31 cellular contexts compared by ENCODE assay signal in genomic region chr5:2744485-2744884, GRCh38. TPM values are rescaled to one million over a fixed set of nuclear protein-coding genes. Genes with fewer than 3 reads are reported as not detected.
DNase-seq lines count a peak whose midpoint lies in the region; ATAC-seq, FAIRE-seq and TF ChIP-seq lines count a peak whose summit lies in the region.
"Had no signal": no experiment of that assay in that cellular context is flagged by ENCODE, and none has a peak within 500 bp of the region (broad histone marks: within the 10 kb centered on the region; RNA-seq: fewer than 3 reads in every experiment).

No MANE protein-coding gene starts in this region.

- ATAC-seq in foreskin keratinocyte (no peak), GM19452 (IDR thresholded peaks at IDR 0.05; ENCODE audit: unreplicated experiment) (no peak)
- ATAC-seq: activated CD8-positive, alpha-beta T cell treated with anti-CD3 and anti-CD28 coated beads, Interleukin-2, amount 10 ng/mL, durations not matched to agents 7 days and 5 days had no signal

- peaks cover 77% of the 10 kb centered on the region for H3K36me3 ChIP-seq in BLaER1
- peaks cover 8% of the 10 kb centered on the region for H3K36me3 ChIP-seq in astrocyte (ENCODE audit: insufficient read depth, low read length)
- no peaks in the 10 kb centered on the region for H3K36me3 ChIP-seq in neural progenitor cell
- H3K36me3 ChIP-seq: BE2C, prostate gland, thoracic aorta had no signal

- H3K4me2 ChIP-seq in BLaER1 (peak overlapping the region; percentile 83), astrocyte (ENCODE audit: low read length) (peak overlapping the region; percentile 71), neural progenitor cell (peak overlapping the region; percentile 36)

- peaks cover 66% of the 10 kb centered on the region for H3K4me1 ChIP-seq in BLaER1
- peaks cover 20% of the 10 kb centered on the region for H3K4me1 ChIP-seq in astrocyte (ENCODE audit: insufficient read depth, low read length)
- H3K4me1 ChIP-seq in foreskin keratinocyte: peaks cover 33% of the 10 kb centered on the region
- peaks cover 31% of the 10 kb centered on the region for H3K4me1 ChIP-seq in neural progenitor cell
- H3K4me1 ChIP-seq: BE2C had no signal

- H3K9me3 Mint-ChIP-seq in astrocyte (ENCODE audit: unreplicated experiment): peaks cover 2% of the 10 kb centered on the region
- peaks cover 3% of the 10 kb centered on the region for H3K9me3 Mint-ChIP-seq in neural progenitor cell
- H3K9me3 Mint-ChIP-seq in activated T-cell treated with anti-CD3 and anti-CD28 coated beads, Interleukin-2, amount 50 U/mL, for 24 hours: peaks cover 3% of the 10 kb centered on the region
- H3K9me3 Mint-ChIP-seq: dendritic cell treated with granulocyte-macrophage colony-stimulating factor and Interleukin-4, amounts not matched to agents 40 ng/mL and 50 ng/mL, for 4 days had no signal

- H4K20me1 ChIP-seq in BLaER1 (peaks cover 97% of the 10 kb centered on the region), astrocyte (ENCODE audit: insufficient read depth, low read length) (peaks cover 38% of the 10 kb centered on the region), neural progenitor cell (ENCODE audit: low read depth) (peaks cover 88% of the 10 kb centered on the region)

- H3K9ac ChIP-seq in BLaER1 (peak overlapping the region; percentile 45; the same call in 1 of the 2 replicates), astrocyte (ENCODE audit: low read length) (peak overlapping the region; percentile 49), neural progenitor cell (no peak overlapping the region)

- H3K4me3 ChIP-seq in BLaER1: no peak overlapping the region; the same call in 1 of the 2 replicates
- peak overlapping the region; percentile 9 for H3K4me3 ChIP-seq in astrocyte (ENCODE audit: insufficient read depth, low read depth, low read length)
- no peak overlapping the region for H3K4me3 ChIP-seq in neural progenitor cell
- H3K4me3 ChIP-seq: MG63, prostate gland, thoracic aorta, vagina had no signal

- no peak overlapping the region for H3K27ac Mint-ChIP-seq in astrocyte (ENCODE audit: unreplicated experiment)
- H3K27ac Mint-ChIP-seq in neural progenitor cell: no peak overlapping the region
- no peak overlapping the region for H3K27ac Mint-ChIP-seq in activated T-cell treated with anti-CD3 and anti-CD28 coated beads, Interleukin-2, amount 50 U/mL, for 24 hours
- H3K27ac Mint-ChIP-seq: activated CD8-positive, alpha-beta T cell treated with anti-CD3 and anti-CD28 coated beads, Interleukin-2, amount 10 ng/mL, durations not matched to agents 7 days and 5 days; activated naive CD8-positive, alpha-beta T cell; dendritic cell treated with granulocyte-macrophage colony-stimulating factor and Interleukin-4, amounts not matched to agents 40 ng/mL and 50 ng/mL, for 4 days had no signal

- peaks cover 29% of the 10 kb centered on the region for H3K27me3 Mint-ChIP-seq in astrocyte (ENCODE audit: low read depth, unreplicated experiment)
- H3K27me3 Mint-ChIP-seq in neural progenitor cell (ENCODE audit: insufficient read depth, low read depth): peaks cover 17% of the 10 kb centered on the region
- peaks cover 74% of the 10 kb centered on the region for H3K27me3 Mint-ChIP-seq in activated T-cell treated with anti-CD3 and anti-CD28 coated beads, Interleukin-2, amount 50 U/mL, for 24 hours

- H2AFZ ChIP-seq in astrocyte (ENCODE audit: low read depth, low read length) (no peak overlapping the region), neural progenitor cell (replicated peaks) (no peak overlapping the region)

- FAIRE-seq in astrocyte (lab: Jason Lieb, UNC): no peak
- FAIRE-seq: kidney had no signal

- no peak overlapping the region for H3K27ac ChIP-seq in BLaER1
- H3K27ac ChIP-seq in astrocyte (ENCODE audit: low read depth, low read length): peak overlapping the region; percentile 18
- H3K27ac ChIP-seq in foreskin keratinocyte: peak overlapping the region; percentile 63
- no peak overlapping the region for H3K27ac ChIP-seq in neural progenitor cell
- H3K27ac ChIP-seq: RWPE1, thoracic aorta, vagina had no signal

- H3K27me3 ChIP-seq in BLaER1 (peaks cover 24% of the 10 kb centered on the region), astrocyte (ENCODE audit: insufficient read depth, low read length) (peaks cover 3% of the 10 kb centered on the region), foreskin keratinocyte (no peaks in the 10 kb centered on the region), neural progenitor cell (peaks cover 56% of the 10 kb centered on the region)
- H3K27me3 ChIP-seq: MG63 had no signal

- H3K9me3 ChIP-seq in BLaER1 (peaks cover 15% of the 10 kb centered on the region), astrocyte (ENCODE audit: insufficient read depth, low read depth, low read length) (no peaks in the 10 kb centered on the region), neural progenitor cell (ENCODE audit: low read depth) (no peaks in the 10 kb centered on the region)
- H3K9me3 ChIP-seq: BE2C, MG63, prostate gland, thoracic aorta, vagina had no signal

- TF ChIP-seq CTCF in astrocyte (IDR thresholded peaks at IDR 0.05; ENCODE audit: insufficient read depth, low read depth, low read length) (no peak), foreskin keratinocyte (conservative IDR thresholded peaks at IDR 0.05) (no peak), neural progenitor cell (IDR thresholded peaks at IDR 0.05) (no peak)

- peaks cover 5% of the 10 kb centered on the region for H3K36me3 Mint-ChIP-seq in astrocyte (ENCODE audit: low read depth, unreplicated experiment)
- H3K36me3 Mint-ChIP-seq in neural progenitor cell: peaks cover 19% of the 10 kb centered on the region
- H3K36me3 Mint-ChIP-seq in activated T-cell treated with anti-CD3 and anti-CD28 coated beads, Interleukin-2, amount 50 U/mL, for 24 hours (ENCODE audit: low read depth): no peaks in the 10 kb centered on the region
- H3K36me3 Mint-ChIP-seq: activated naive CD8-positive, alpha-beta T cell had no signal

- H3K4me1 Mint-ChIP-seq in astrocyte (ENCODE audit: low read depth, unreplicated experiment) (no peaks in the 10 kb centered on the region), neural progenitor cell (peaks cover 61% of the 10 kb centered on the region)
- peaks cover 3% of the 10 kb centered on the region for H3K4me1 Mint-ChIP-seq in activated T-cell treated with anti-CD3 and anti-CD28 coated beads, Interleukin-2, amount 50 U/mL, for 24 hours (ENCODE audit: low read depth)
- H3K4me1 Mint-ChIP-seq: central memory CD8-positive, alpha-beta T cell had no signal

- H3K79me2 ChIP-seq in astrocyte (ENCODE audit: insufficient read depth, low read length) (peaks cover 79% of the 10 kb centered on the region), neural progenitor cell (ENCODE audit: low read depth) (peaks cover 50% of the 10 kb centered on the region)

- peak; percentile 49 for DNase-seq in astrocyte (ENCODE audit: low read depth)
- no peak for DNase-seq in foreskin keratinocyte
- DNase-seq in neural progenitor cell (ENCODE audit: low spot score): no peak
- no peak for DNase-seq in NCI-H446 (lab: John Stamatoyannopoulos, UW)
- no peak for DNase-seq in NCI-H128 (lab: John Stamatoyannopoulos, UW; ENCODE audit: unreplicated experiment)
- no peak for DNase-seq in activated T-cell treated with anti-CD3 and anti-CD28 coated beads, Interleukin-2, amount 50 U/mL, for 24 hours
- DNase-seq: activated CD4-positive, CD25-positive, alpha-beta regulatory T cell treated with anti-CD3 and anti-CD28 coated beads, Interleukin-2, amount 50 U/mL, for 72 hours; activated CD8-positive, alpha-beta T cell treated with anti-CD3 and anti-CD28 coated beads, Interleukin-2, amount 10 ng/mL, durations not matched to agents 7 days and 5 days; aorta; BE2C; GDM1; KBM-7; kidney; MG63; NCI-H1417; NCI-H2107; NCI-H510A; stimulated activated CD4-positive, alpha-beta T cell treated with anti-CD3 and anti-CD28 coated beads, Interleukin-15, amount 100 ng/mL, for 24 hours; stimulated activated naive CD4-positive, alpha-beta T cell; T-helper 1 cell had no signal

- no peak overlapping the region for H3K4me3 Mint-ChIP-seq in astrocyte (ENCODE audit: unreplicated experiment)
- peak overlapping the region; percentile 42 for H3K4me3 Mint-ChIP-seq in neural progenitor cell
- H3K4me3 Mint-ChIP-seq in activated T-cell treated with anti-CD3 and anti-CD28 coated beads, Interleukin-2, amount 50 U/mL, for 24 hours: no peak overlapping the region
- H3K4me3 Mint-ChIP-seq: activated CD8-positive, alpha-beta T cell treated with anti-CD3 and anti-CD28 coated beads, Interleukin-2, amount 10 ng/mL, durations not matched to agents 7 days and 5 days; activated naive CD8-positive, alpha-beta T cell; central memory CD8-positive, alpha-beta T cell; dendritic cell treated with granulocyte-macrophage colony-stimulating factor and Interleukin-4, amounts not matched to agents 40 ng/mL and 50 ng/mL, for 4 days had no signal

- H3F3A ChIP-seq in neural progenitor cell (ENCODE audit: low read depth): peaks cover 57% of the 10 kb centered on the region

RNA-seq across cellular contexts. Expression of gene IRX2, which starts 7.0 kb away (rescaled TPM):
- total RNA-seq in astrocyte (6.7 and 7.0 TPM in 2 replicates), foreskin keratinocyte (18.2 and 19.5 TPM in 2 replicates), neural progenitor cell (ENCODE audit: low replicate concordance) (13.7 and 15.4 TPM in 2 replicates)
- polyA plus RNA-seq in foreskin keratinocyte: 10.9 and 12.7 TPM in 2 replicates
- total RNA-seq: A673; activated CD8-positive, alpha-beta T cell treated with anti-CD3 and anti-CD28 coated beads, Interleukin-2, amount 10 ng/mL, durations not matched to agents 7 days and 5 days; OCI-LY7 had no signal

Comparison
In these comparisons a context has a peak if more than half of its experiments do, and no peak if none do; other contexts are left out.
1. H3K27ac ChIP-seq: peak in astrocyte (single experiment) and foreskin keratinocyte (single experiment); none in BLaER1 (single experiment) and neural progenitor cell (single experiment).
2. Peak in every context shown above with its lines, with median percentiles within 50 percentile points of each other: H3K4me2 ChIP-seq.